In the genomic region with DNA sequence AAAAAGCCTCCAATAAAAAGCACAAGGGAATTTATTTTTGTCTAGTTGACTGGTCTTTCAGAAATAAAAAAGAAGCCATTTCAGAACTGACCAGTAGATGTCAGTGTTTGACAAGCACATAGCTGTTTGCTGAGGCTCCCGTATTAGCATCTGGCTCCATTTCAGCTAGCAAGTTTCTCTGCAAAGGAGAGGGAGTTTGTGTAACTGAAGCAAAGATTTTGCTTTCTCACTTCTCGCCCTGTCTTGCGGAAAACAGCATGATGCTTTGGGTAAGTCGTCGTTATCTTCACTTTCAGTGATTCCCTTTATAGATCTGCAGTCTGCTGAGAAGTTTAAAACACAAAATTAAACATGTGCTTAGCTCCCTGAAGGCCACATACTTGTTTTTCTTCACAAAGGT, we compare ENCODE assay signal across 9 cellular contexts.
A peak's percentile ranks its signal among the peaks of the same experiment; 100 is the strongest.
DNase-seq lines count a peak whose midpoint lies in the region; ATAC-seq lines count a peak whose summit lies in the region.
"Had no signal": no experiment of that assay in that cellular context is flagged by ENCODE, and none has a peak within 500 bp of the region (broad histone marks: within the 10 kb centered on the region; RNA-seq: fewer than 3 reads in every experiment).

No MANE protein-coding gene starts in this region.

- intact Hi-C loops in activated T-helper 2 cell treated with anti-CD3 and anti-CD28 coated beads, Interferon-gamma antibody, Interleukin-2, Interleukin-4, amounts not matched to agents 10 μg/mL and 5 μg/mL and 100 μg/mL, durations not matched to agents 14 hours and 24 hours and 36 hours (cut with micrococcal nuclease), result loop anchor here (1.0 to 10.0 kb wide), 5 partner anchors 295 to 855 kb away; no protein-coding TSS in a partner anchor
- intact Hi-C loops in Right ventricle myocardium superior (cut with DNase I), result no loop called here

- no peaks in the 10 kb centered on the region for H3K9me3 Mint-ChIP-seq in activated T-helper 2 cell treated with anti-CD3 and anti-CD28 coated beads, Interferon-gamma antibody, Interleukin-2, Interleukin-4, amounts not matched to agents 10 μg/mL and 5 μg/mL and 100 μg/mL, durations not matched to agents 14 hours and 24 hours and 36 hours
- no peaks in the 10 kb centered on the region for H3K9me3 Mint-ChIP-seq in stimulated activated memory B cell treated with anti-CD40 and anti-IgM and Interleukin-4, amounts not matched to agents 10 μg/mL and 1 μg/mL and 100 μg/mL, for 72 hours
- H3K9me3 Mint-ChIP-seq: activated naive CD4-positive, alpha-beta T cell treated with anti-CD3 and anti-CD28 coated beads, Interleukin-2, amount 50 U/mL, for 24 hours had no signal

- DNase-seq in DMS53 (lab: John Stamatoyannopoulos, UW), result peak; percentile 81
- DNase-seq in GM19240 (ENCODE audit: insufficient read length, low spot score), result peak; percentile 35
- peak; percentile 72 for DNase-seq in NCI-H774 (lab: John Stamatoyannopoulos, UW)
- peak; percentile 10 for DNase-seq in activated T-helper 2 cell treated with anti-CD3 and anti-CD28 coated beads, Interferon-gamma antibody, Interleukin-2, Interleukin-4, amounts not matched to agents 10 μg/mL and 5 μg/mL and 100 μg/mL, durations not matched to agents 14 hours and 24 hours and 36 hours (ENCODE audit: low spot score)
- DNase-seq in Right ventricle myocardium superior, result no peak
- peak; percentile 64 for DNase-seq in retina

- H3K27me3 Mint-ChIP-seq in activated T-helper 2 cell treated with anti-CD3 and anti-CD28 coated beads, Interferon-gamma antibody, Interleukin-2, Interleukin-4, amounts not matched to agents 10 μg/mL and 5 μg/mL and 100 μg/mL, durations not matched to agents 14 hours and 24 hours and 36 hours (ENCODE audit: low read depth), result no peaks in the 10 kb centered on the region
- no peaks in the 10 kb centered on the region for H3K27me3 Mint-ChIP-seq in stimulated activated memory B cell treated with anti-CD40 and anti-IgM and Interleukin-4, amounts not matched to agents 10 μg/mL and 1 μg/mL and 100 μg/mL, for 72 hours
- H3K27me3 Mint-ChIP-seq: activated naive CD4-positive, alpha-beta T cell treated with anti-CD3 and anti-CD28 coated beads, Interleukin-2, amount 50 U/mL, for 24 hours had no signal

- no peaks in the 10 kb centered on the region for H3K36me3 Mint-ChIP-seq in activated T-helper 2 cell treated with anti-CD3 and anti-CD28 coated beads, Interferon-gamma antibody, Interleukin-2, Interleukin-4, amounts not matched to agents 10 μg/mL and 5 μg/mL and 100 μg/mL, durations not matched to agents 14 hours and 24 hours and 36 hours (ENCODE audit: low read depth)
- H3K36me3 Mint-ChIP-seq in stimulated activated memory B cell treated with anti-CD40 and anti-IgM and Interleukin-4, amounts not matched to agents 10 μg/mL and 1 μg/mL and 100 μg/mL, for 72 hours, result no peaks in the 10 kb centered on the region
- H3K36me3 Mint-ChIP-seq: activated naive CD4-positive, alpha-beta T cell treated with anti-CD3 and anti-CD28 coated beads, Interleukin-2, amount 50 U/mL, for 24 hours had no signal

- peaks cover 29% of the 10 kb centered on the region for H3K4me1 Mint-ChIP-seq in activated T-helper 2 cell treated with anti-CD3 and anti-CD28 coated beads, Interferon-gamma antibody, Interleukin-2, Interleukin-4, amounts not matched to agents 10 μg/mL and 5 μg/mL and 100 μg/mL, durations not matched to agents 14 hours and 24 hours and 36 hours (ENCODE audit: low read depth)
- no peaks in the 10 kb centered on the region for H3K4me1 Mint-ChIP-seq in stimulated activated memory B cell treated with anti-CD40 and anti-IgM and Interleukin-4, amounts not matched to agents 10 μg/mL and 1 μg/mL and 100 μg/mL, for 72 hours

- H3K4me3 Mint-ChIP-seq in activated T-helper 2 cell treated with anti-CD3 and anti-CD28 coated beads, Interferon-gamma antibody, Interleukin-2, Interleukin-4, amounts not matched to agents 10 μg/mL and 5 μg/mL and 100 μg/mL, durations not matched to agents 14 hours and 24 hours and 36 hours (ENCODE audit: low read depth), result peak overlapping the region; percentile 42
- H3K4me3 Mint-ChIP-seq in stimulated activated memory B cell treated with anti-CD40 and anti-IgM and Interleukin-4, amounts not matched to agents 10 μg/mL and 1 μg/mL and 100 μg/mL, for 72 hours, result no peak overlapping the region
- H3K4me3 Mint-ChIP-seq: activated naive CD4-positive, alpha-beta T cell treated with anti-CD3 and anti-CD28 coated beads, Interleukin-2, amount 50 U/mL, for 24 hours had no signal

- peak overlapping the region; percentile 91 for H3K27ac Mint-ChIP-seq in activated T-helper 2 cell treated with anti-CD3 and anti-CD28 coated beads, Interferon-gamma antibody, Interleukin-2, Interleukin-4, amounts not matched to agents 10 μg/mL and 5 μg/mL and 100 μg/mL, durations not matched to agents 14 hours and 24 hours and 36 hours
- H3K27ac Mint-ChIP-seq in stimulated activated memory B cell treated with anti-CD40 and anti-IgM and Interleukin-4, amounts not matched to agents 10 μg/mL and 1 μg/mL and 100 μg/mL, for 72 hours, result no peak overlapping the region
- H3K27ac Mint-ChIP-seq: activated naive CD4-positive, alpha-beta T cell treated with anti-CD3 and anti-CD28 coated beads, Interleukin-2, amount 50 U/mL, for 24 hours had no signal

- ATAC-seq in HG03565 (IDR thresholded peaks at IDR 0.05; ENCODE audit: unreplicated experiment) (peak; percentile 59), Right ventricle myocardium superior (ENCODE audit: poor library complexity) (peak; percentile 76)
- no peak for ATAC-seq in stimulated activated memory B cell treated with anti-CD40 and anti-IgM and Interleukin-4, amounts not matched to agents 10 μg/mL and 1 μg/mL and 100 μg/mL, for 72 hours
